In the genomic region with DNA sequence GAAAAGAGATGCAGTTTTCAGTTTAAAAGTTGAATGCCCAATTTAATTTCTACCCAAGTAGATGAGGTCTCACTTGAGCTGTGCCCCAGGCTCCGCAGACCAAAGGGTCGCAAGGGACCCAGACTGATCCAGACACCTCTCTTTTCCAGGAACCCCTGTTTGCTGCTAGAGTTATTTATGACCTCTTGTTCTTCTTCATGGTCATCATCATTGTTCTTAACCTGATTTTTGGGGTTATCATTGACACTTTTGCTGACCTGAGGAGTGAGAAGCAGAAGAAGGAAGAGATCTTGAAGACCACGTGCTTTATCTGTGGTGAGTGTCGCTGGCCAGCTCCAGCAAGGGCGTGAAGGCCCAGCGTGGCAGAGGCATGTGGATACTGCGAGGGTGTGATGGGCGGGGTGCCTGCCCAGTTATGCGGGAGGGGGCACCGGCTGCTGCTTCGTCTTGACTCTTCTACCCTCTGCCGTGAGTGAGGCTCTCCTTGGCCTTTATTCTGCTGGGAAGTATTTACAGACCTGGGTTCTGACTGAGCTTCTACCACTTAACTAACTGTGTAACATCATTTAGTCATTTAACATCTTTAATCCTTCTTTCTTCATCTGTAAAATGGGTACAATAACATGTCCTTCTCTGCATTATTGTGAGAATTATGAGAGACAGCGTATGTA, we compare ENCODE assay signal across 1 cellular context.
TF ChIP-seq lines count a peak whose summit lies in the region.

No MANE protein-coding gene starts in this region.

TF ChIP-seq in K562, 482 proteins besides CTCF, POLR2A, EP300 and RAD21 (continued from another document and continues in another):
- TF ChIP-seq, protein P1, sequence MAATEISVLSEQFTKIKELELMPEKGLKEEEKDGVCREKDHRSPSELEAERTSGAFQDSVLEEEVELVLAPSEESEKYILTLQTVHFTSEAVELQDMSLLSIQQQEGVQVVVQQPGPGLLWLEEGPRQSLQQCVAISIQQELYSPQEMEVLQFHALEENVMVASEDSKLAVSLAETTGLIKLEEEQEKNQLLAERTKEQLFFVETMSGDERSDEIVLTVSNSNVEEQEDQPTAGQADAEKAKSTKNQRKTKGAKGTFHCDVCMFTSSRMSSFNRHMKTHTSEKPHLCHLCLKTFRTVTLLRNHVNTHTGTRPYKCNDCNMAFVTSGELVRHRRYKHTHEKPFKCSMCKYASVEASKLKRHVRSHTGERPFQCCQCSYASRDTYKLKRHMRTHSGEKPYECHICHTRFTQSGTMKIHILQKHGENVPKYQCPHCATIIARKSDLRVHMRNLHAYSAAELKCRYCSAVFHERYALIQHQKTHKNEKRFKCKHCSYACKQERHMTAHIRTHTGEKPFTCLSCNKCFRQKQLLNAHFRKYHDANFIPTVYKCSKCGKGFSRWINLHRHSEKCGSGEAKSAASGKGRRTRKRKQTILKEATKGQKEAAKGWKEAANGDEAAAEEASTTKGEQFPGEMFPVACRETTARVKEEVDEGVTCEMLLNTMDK (IDR thresholded peaks at IDR 0.05; ENCODE audit: borderline replicate concordance, insufficient read depth, low read depth, low read length, poor library complexity, severe bottlenecking): no peak
- TF ChIP-seq MTA3 (IDR thresholded peaks at IDR 0.05; ENCODE audit: borderline replicate concordance) (no peak), MEIS2 (IDR thresholded peaks at IDR 0.05; ENCODE audit: partially characterized antibody) (peak; percentile 15), ARID1B (IDR thresholded peaks at IDR 0.05) (no peak), HDGF (IDR thresholded peaks at IDR 0.05) (0 out of 2 replicates have a peak, but pooled peaks have one; percentile 40), NFYB (IDR thresholded peaks at IDR 0.05; ENCODE audit: extremely low read depth, insufficient read length) (no peak), KDM5B (IDR thresholded peaks at IDR 0.05; ENCODE audit: insufficient replicate concordance, low read depth, low read length) (no peak), ELF4 (CRISPR knock-in tag; IDR thresholded peaks at IDR 0.05) (0 out of 2 replicates have a peak, but pooled peaks have one; percentile 19), HDAC2 (IDR thresholded peaks at IDR 0.05) (peak; percentile 84; the same call in 1 of the 2 replicates), CHCHD3 (CRISPR knock-in tag; IDR thresholded peaks at IDR 0.05) (0 out of 2 replicates have a peak, but pooled peaks have one; percentile 39), ZNF77 (CRISPR knock-in tag; IDR thresholded peaks at IDR 0.05) (0 out of 2 replicates have a peak, but pooled peaks have one; percentile 19), FOSL1 (tag; conservative IDR thresholded peaks at IDR 0.05) (no peak), STAT5A (IDR thresholded peaks at IDR 0.05; ENCODE audit: borderline replicate concordance, low read length) (no peak; the same call in 1 of the 2 replicates), ELF1 (tag; IDR thresholded peaks at IDR 0.05) (peak; percentile 3; the same call in 1 of the 2 replicates), KLF13 (tag; IDR thresholded peaks at IDR 0.05; ENCODE audit: borderline replicate concordance, low read depth) (peak; percentile 49; the same call in 1 of the 2 replicates), ZNF239 (CRISPR knock-in tag; IDR thresholded peaks at IDR 0.05) (peak; percentile 37), ZNF583 (CRISPR knock-in tag; IDR thresholded peaks at IDR 0.05) (peak; percentile 86), TCF7L2 (IDR thresholded peaks at IDR 0.05; ENCODE audit: low read depth, low read length) (no peak), POLR2AphosphoS2 (IDR thresholded peaks at IDR 0.05; ENCODE audit: low read length) (no peak), CAMTA2 (CRISPR knock-in tag; conservative IDR thresholded peaks at IDR 0.05) (0 out of 2 replicates have a peak, but pooled peaks have one; percentile 68), DMBX1 (CRISPR knock-in tag; IDR thresholded peaks at IDR 0.05; ENCODE audit: borderline replicate concordance) (peak; percentile 95), PRMT5 (CRISPR knock-in tag; IDR thresholded peaks at IDR 0.05) (no peak), TBP (optimal IDR thresholded peaks at IDR 0.05; ENCODE audit: low read depth, low read length) (peak; percentile 48), GTF2A2 (tag; IDR thresholded peaks at IDR 0.05) (peak; percentile 70)
- TF ChIP-seq, protein P2, sequence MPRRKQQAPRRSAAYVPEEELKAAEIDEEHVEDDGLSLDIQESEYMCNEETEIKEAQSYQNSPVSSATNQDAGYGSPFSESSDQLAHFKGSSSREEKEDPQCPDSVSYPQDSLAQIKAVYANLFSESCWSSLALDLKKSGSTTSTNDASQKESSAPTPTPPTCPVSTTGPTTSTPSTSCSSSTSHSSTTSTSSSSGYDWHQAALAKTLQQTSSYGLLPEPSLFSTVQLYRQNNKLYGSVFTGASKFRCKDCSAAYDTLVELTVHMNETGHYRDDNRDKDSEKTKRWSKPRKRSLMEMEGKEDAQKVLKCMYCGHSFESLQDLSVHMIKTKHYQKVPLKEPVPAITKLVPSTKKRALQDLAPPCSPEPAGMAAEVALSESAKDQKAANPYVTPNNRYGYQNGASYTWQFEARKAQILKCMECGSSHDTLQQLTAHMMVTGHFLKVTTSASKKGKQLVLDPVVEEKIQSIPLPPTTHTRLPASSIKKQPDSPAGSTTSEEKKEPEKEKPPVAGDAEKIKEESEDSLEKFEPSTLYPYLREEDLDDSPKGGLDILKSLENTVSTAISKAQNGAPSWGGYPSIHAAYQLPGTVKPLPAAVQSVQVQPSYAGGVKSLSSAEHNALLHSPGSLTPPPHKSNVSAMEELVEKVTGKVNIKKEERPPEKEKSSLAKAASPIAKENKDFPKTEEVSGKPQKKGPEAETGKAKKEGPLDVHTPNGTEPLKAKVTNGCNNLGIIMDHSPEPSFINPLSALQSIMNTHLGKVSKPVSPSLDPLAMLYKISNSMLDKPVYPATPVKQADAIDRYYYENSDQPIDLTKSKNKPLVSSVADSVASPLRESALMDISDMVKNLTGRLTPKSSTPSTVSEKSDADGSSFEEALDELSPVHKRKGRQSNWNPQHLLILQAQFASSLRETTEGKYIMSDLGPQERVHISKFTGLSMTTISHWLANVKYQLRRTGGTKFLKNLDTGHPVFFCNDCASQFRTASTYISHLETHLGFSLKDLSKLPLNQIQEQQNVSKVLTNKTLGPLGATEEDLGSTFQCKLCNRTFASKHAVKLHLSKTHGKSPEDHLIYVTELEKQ (CRISPR knock-in tag; IDR thresholded peaks at IDR 0.05): peak; percentile 43; the same call in 1 of the 2 replicates
- TF ChIP-seq, protein P3, sequence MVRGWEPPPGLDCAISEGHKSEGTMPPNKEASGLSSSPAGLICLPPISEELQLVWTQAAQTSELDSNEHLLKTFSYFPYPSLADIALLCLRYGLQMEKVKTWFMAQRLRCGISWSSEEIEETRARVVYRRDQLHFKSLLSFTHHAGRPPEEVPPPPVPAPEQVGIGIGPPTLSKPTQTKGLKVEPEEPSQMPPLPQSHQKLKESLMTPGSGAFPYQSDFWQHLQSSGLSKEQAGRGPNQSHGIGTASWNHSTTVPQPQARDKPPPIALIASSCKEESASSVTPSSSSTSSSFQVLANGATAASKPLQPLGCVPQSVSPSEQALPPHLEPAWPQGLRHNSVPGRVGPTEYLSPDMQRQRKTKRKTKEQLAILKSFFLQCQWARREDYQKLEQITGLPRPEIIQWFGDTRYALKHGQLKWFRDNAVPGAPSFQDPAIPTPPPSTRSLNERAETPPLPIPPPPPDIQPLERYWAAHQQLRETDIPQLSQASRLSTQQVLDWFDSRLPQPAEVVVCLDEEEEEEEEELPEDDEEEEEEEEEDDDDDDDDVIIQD (CRISPR knock-in tag; IDR thresholded peaks at IDR 0.05): peak; percentile 71; the same call in 1 of the 2 replicates
- TF ChIP-seq, protein P4, sequence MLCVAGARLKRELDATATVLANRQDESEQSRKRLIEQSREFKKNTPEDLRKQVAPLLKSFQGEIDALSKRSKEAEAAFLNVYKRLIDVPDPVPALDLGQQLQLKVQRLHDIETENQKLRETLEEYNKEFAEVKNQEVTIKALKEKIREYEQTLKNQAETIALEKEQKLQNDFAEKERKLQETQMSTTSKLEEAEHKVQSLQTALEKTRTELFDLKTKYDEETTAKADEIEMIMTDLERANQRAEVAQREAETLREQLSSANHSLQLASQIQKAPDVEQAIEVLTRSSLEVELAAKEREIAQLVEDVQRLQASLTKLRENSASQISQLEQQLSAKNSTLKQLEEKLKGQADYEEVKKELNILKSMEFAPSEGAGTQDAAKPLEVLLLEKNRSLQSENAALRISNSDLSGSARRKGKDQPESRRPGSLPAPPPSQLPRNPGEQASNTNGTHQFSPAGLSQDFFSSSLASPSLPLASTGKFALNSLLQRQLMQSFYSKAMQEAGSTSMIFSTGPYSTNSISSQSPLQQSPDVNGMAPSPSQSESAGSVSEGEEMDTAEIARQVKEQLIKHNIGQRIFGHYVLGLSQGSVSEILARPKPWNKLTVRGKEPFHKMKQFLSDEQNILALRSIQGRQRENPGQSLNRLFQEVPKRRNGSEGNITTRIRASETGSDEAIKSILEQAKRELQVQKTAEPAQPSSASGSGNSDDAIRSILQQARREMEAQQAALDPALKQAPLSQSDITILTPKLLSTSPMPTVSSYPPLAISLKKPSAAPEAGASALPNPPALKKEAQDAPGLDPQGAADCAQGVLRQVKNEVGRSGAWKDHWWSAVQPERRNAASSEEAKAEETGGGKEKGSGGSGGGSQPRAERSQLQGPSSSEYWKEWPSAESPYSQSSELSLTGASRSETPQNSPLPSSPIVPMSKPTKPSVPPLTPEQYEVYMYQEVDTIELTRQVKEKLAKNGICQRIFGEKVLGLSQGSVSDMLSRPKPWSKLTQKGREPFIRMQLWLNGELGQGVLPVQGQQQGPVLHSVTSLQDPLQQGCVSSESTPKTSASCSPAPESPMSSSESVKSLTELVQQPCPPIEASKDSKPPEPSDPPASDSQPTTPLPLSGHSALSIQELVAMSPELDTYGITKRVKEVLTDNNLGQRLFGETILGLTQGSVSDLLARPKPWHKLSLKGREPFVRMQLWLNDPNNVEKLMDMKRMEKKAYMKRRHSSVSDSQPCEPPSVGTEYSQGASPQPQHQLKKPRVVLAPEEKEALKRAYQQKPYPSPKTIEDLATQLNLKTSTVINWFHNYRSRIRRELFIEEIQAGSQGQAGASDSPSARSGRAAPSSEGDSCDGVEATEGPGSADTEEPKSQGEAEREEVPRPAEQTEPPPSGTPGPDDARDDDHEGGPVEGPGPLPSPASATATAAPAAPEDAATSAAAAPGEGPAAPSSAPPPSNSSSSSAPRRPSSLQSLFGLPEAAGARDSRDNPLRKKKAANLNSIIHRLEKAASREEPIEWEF (CRISPR knock-in tag; IDR thresholded peaks at IDR 0.05): peak; percentile 89
- TF ChIP-seq, protein P5, sequence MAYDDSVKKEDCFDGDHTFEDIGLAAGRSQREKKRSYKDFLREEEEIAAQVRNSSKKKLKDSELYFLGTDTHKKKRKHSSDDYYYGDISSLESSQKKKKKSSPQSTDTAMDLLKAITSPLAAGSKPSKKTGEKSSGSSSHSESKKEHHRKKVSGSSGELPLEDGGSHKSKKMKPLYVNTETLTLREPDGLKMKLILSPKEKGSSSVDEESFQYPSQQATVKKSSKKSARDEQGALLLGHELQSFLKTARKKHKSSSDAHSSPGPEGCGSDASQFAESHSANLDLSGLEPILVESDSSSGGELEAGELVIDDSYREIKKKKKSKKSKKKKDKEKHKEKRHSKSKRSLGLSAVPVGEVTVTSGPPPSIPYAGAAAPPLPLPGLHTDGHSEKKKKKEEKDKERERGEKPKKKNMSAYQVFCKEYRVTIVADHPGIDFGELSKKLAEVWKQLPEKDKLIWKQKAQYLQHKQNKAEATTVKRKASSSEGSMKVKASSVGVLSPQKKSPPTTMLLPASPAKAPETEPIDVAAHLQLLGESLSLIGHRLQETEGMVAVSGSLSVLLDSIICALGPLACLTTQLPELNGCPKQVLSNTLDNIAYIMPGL (CRISPR knock-in tag; IDR thresholded peaks at IDR 0.05): no peak
- TF ChIP-seq, protein P6, sequence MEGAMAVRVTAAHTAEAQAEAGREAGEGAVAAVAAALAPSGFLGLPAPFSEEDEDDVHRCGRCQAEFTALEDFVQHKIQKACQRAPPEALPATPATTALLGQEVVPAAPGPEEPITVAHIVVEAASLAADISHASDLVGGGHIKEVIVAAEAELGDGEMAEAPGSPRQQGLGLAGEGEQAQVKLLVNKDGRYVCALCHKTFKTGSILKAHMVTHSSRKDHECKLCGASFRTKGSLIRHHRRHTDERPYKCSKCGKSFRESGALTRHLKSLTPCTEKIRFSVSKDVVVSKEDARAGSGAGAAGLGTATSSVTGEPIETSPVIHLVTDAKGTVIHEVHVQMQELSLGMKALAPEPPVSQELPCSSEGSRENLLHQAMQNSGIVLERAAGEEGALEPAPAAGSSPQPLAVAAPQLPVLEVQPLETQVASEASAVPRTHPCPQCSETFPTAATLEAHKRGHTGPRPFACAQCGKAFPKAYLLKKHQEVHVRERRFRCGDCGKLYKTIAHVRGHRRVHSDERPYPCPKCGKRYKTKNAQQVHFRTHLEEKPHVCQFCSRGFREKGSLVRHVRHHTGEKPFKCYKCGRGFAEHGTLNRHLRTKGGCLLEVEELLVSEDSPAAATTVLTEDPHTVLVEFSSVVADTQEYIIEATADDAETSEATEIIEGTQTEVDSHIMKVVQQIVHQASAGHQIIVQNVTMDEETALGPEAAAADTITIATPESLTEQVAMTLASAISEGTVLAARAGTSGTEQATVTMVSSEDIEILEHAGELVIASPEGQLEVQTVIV (CRISPR knock-in tag; IDR thresholded peaks at IDR 0.05; ENCODE audit: borderline replicate concordance): peak; percentile 48; the same call in 1 of the 2 replicates
- TF ChIP-seq, protein P7, sequence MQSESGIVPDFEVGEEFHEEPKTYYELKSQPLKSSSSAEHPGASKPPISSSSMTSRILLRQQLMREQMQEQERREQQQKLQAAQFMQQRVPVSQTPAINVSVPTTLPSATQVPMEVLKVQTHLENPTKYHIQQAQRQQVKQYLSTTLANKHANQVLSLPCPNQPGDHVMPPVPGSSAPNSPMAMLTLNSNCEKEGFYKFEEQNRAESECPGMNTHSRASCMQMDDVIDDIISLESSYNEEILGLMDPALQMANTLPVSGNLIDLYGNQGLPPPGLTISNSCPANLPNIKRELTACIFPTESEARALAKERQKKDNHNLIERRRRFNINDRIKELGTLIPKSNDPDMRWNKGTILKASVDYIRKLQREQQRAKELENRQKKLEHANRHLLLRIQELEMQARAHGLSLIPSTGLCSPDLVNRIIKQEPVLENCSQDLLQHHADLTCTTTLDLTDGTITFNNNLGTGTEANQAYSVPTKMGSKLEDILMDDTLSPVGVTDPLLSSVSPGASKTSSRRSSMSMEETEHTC (IDR thresholded peaks at IDR 0.05): no peak
- TF ChIP-seq, protein P8, sequence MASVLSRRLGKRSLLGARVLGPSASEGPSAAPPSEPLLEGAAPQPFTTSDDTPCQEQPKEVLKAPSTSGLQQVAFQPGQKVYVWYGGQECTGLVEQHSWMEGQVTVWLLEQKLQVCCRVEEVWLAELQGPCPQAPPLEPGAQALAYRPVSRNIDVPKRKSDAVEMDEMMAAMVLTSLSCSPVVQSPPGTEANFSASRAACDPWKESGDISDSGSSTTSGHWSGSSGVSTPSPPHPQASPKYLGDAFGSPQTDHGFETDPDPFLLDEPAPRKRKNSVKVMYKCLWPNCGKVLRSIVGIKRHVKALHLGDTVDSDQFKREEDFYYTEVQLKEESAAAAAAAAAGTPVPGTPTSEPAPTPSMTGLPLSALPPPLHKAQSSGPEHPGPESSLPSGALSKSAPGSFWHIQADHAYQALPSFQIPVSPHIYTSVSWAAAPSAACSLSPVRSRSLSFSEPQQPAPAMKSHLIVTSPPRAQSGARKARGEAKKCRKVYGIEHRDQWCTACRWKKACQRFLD (CRISPR knock-in tag; IDR thresholded peaks at IDR 0.05): peak; percentile 85
